Comparison of ENCODE assay signal across 14 cellular contexts in genomic region chr18:12028674-12029073, GRCh38.
"Had no signal": no experiment of that assay in that cellular context is flagged by ENCODE, and none has a peak within 500 bp of the region (broad histone marks: within the 10 kb centered on the region; RNA-seq: fewer than 3 reads in every experiment).

No MANE protein-coding gene starts in this region.

- H3K27me3 ChIP-seq: heart right ventricle, right lobe of liver, upper lobe of left lung had no signal

- H3K27me3 Mint-ChIP-seq: activated CD4-positive, alpha-beta memory T cell treated with anti-CD3 and anti-CD28 coated beads, Interleukin-2, amount 10 ng/mL, durations not matched to agents 7 days and 5 days; activated CD4-positive, alpha-beta T cell treated with anti-CD3 and anti-CD28 coated beads for 36 hours; activated naive CD8-positive, alpha-beta T cell treated with anti-CD3 and anti-CD28 coated beads for 36 hours; natural killer cell treated with Interleukin-12 subunit alpha and Interleukin-12 subunit beta and Interleukin-15 and Interleukin-18, amount 100 ng/mL, for 72 hours had no signal

- H3K36me3 Mint-ChIP-seq: activated naive CD8-positive, alpha-beta T cell treated with anti-CD3 and anti-CD28 coated beads for 36 hours; natural killer cell treated with Interleukin-12 subunit alpha and Interleukin-12 subunit beta and Interleukin-15 and Interleukin-18, amount 100 ng/mL, for 72 hours had no signal

- H3K4me1 ChIP-seq: prostate gland had no signal

- DNase-seq: activated CD4-positive, alpha-beta memory T cell treated with anti-CD3 and anti-CD28 coated beads, Interleukin-2, amount 10 ng/mL, durations not matched to agents 7 days and 5 days; activated CD4-positive, alpha-beta T cell treated with anti-CD3 and anti-CD28 coated beads for 36 hours; activated gamma-delta T cell treated with Interleukin-2 at 50 U/mL for 16 hours; activated naive CD8-positive, alpha-beta T cell treated with anti-CD3 and anti-CD28 coated beads for 36 hours; activated T-cell treated with anti-CD3 and anti-CD28 coated beads, Interleukin-2, amount 50 U/mL, for 48 hours; anterior cingulate cortex; stimulated activated CD4-positive, alpha-beta T cell treated with anti-CD3 and anti-CD28 coated beads, Interleukin-2, amount 100 ng/mL, for 48 hours; stimulated activated naive CD4-positive, alpha-beta T cell treated with Interleukin-2 at 50 U/mL for 16 hours had no signal

- H3K4me1 Mint-ChIP-seq: activated CD4-positive, alpha-beta T cell treated with anti-CD3 and anti-CD28 coated beads for 36 hours; activated naive CD8-positive, alpha-beta T cell treated with anti-CD3 and anti-CD28 coated beads for 36 hours had no signal

- H3K4me3 ChIP-seq: heart right ventricle, prostate gland, right lobe of liver, upper lobe of left lung had no signal

- H3K4me3 Mint-ChIP-seq: activated CD4-positive, alpha-beta memory T cell treated with anti-CD3 and anti-CD28 coated beads, Interleukin-2, amount 10 ng/mL, durations not matched to agents 7 days and 5 days; activated CD4-positive, alpha-beta T cell treated with anti-CD3 and anti-CD28 coated beads for 36 hours; activated naive CD8-positive, alpha-beta T cell treated with anti-CD3 and anti-CD28 coated beads for 36 hours; natural killer cell treated with Interleukin-12 subunit alpha and Interleukin-12 subunit beta and Interleukin-15 and Interleukin-18, amount 100 ng/mL, for 72 hours; T-helper 2 cell treated with Interferon-gamma antibody and Interleukin-4, amounts not matched to agents 5 μg/mL and 100 μg/mL, for 36 hours had no signal

- H3K9me3 ChIP-seq: heart right ventricle, prostate gland, right lobe of liver, upper lobe of left lung had no signal

- H3K27ac Mint-ChIP-seq: activated CD4-positive, alpha-beta memory T cell treated with anti-CD3 and anti-CD28 coated beads, Interleukin-2, amount 10 ng/mL, durations not matched to agents 7 days and 5 days; activated CD4-positive, alpha-beta T cell treated with anti-CD3 and anti-CD28 coated beads for 36 hours; activated naive CD8-positive, alpha-beta T cell treated with anti-CD3 and anti-CD28 coated beads for 36 hours; natural killer cell treated with Interleukin-12 subunit alpha and Interleukin-12 subunit beta and Interleukin-15 and Interleukin-18, amount 100 ng/mL, for 72 hours; T-helper 2 cell treated with Interferon-gamma antibody and Interleukin-4, amounts not matched to agents 5 μg/mL and 100 μg/mL, for 36 hours had no signal

- H3K9me3 Mint-ChIP-seq: activated CD4-positive, alpha-beta memory T cell treated with anti-CD3 and anti-CD28 coated beads, Interleukin-2, amount 10 ng/mL, durations not matched to agents 7 days and 5 days; activated naive CD8-positive, alpha-beta T cell treated with anti-CD3 and anti-CD28 coated beads for 36 hours; natural killer cell treated with Interleukin-12 subunit alpha and Interleukin-12 subunit beta and Interleukin-15 and Interleukin-18, amount 100 ng/mL, for 72 hours; T-helper 2 cell treated with Interferon-gamma antibody and Interleukin-4, amounts not matched to agents 5 μg/mL and 100 μg/mL, for 36 hours had no signal

- H3K27ac ChIP-seq: prostate gland, right lobe of liver, upper lobe of left lung had no signal

- ATAC-seq: activated CD4-positive, alpha-beta T cell treated with anti-CD3 and anti-CD28 coated beads for 36 hours; right lobe of liver had no signal

- H3K36me3 ChIP-seq: prostate gland had no signal
